ENCODE assay signal across 33 cellular contexts in the genomic region with DNA sequence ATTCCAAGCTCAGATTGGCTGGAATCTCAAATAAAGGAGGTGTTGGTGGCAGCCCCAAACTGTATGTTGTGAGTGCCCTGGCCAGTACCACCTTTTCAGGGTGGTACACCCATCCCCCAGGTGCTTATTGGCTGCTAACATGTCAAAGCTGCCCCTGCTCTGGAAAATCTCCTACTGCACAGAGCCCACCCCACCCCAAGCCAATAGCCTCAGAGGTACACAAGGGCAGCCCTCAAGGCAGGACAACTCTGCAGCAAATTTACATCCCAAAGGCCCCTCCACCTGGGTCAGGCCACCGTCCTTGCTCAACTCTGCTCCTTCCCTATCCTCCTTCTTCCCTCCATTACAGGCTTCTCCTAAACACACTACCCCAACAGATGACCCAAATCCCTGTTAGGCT. TPM values are rescaled to one million over a fixed set of nuclear protein-coding genes. Genes with fewer than 3 reads are reported as not detected.
"Had no signal": no experiment of that assay in that cellular context is flagged by ENCODE, and none has a peak within 500 bp of the region (broad histone marks: within the 10 kb centered on the region; RNA-seq: fewer than 3 reads in every experiment).

No MANE protein-coding gene starts in this region.

- H3K36me3 ChIP-seq: pancreas, right lobe of liver, sigmoid colon, suprapubic skin, tibial artery, transverse colon, upper lobe of right lung, uterus had no signal

- H3K27me3 ChIP-seq: pancreas, right lobe of liver, sigmoid colon, suprapubic skin, testis, transverse colon, upper lobe of right lung, uterus had no signal

- ATAC-seq: naive thymus-derived CD8-positive, alpha-beta T cell; pancreas; psoas muscle; right cardiac atrium; stimulated activated memory B cell treated with anti-CD40 and anti-IgM and Interleukin-4, amounts not matched to agents 10 μg/mL and 1 μg/mL and 100 μg/mL, for 72 hours; stimulated activated naive CD8-positive, alpha-beta T cell treated with anti-CD3 and anti-CD28 coated beads, Interleukin-15, amount 100 ng/mL, for 72 hours; stimulated activated naive CD8-positive, alpha-beta T cell treated with anti-CD3 and anti-CD28 coated beads, Interleukin-15, Interleukin-2, amounts not matched to agents 100 U/mL and 50 U/mL, for 24 hours; upper lobe of right lung had no signal

- FAIRE-seq: pancreas, small intestine had no signal

- H3K27ac ChIP-seq: pancreas, psoas muscle, right lobe of liver, sigmoid colon, suprapubic skin, testis, tibial artery, transverse colon, upper lobe of right lung, uterus had no signal

- DNase-seq: naive B cell; naive thymus-derived CD8-positive, alpha-beta T cell; nephron progenitor cell; occipital lobe; pancreas; psoas muscle; right cardiac atrium; right lobe of liver; sigmoid colon; small intestine; stimulated activated CD4-positive, alpha-beta T cell treated with anti-CD3 and anti-CD28 coated beads, Interleukin-15, amount 100 ng/mL, for 24 hours; stimulated activated CD4-positive, alpha-beta T cell treated with anti-CD3 and anti-CD28 coated beads, Interleukin-2, amount 100 ng/mL, for 24 hours; stimulated activated CD4-positive, alpha-beta T cell treated with anti-CD3 and anti-CD28 coated beads, Interleukin-2, amount 100 ng/mL, for 48 hours; stimulated activated CD4-positive, alpha-beta T cell treated with anti-CD3 and anti-CD28 coated beads, Interleukin-4, amount 100 ng/mL, for 4 hours; stimulated activated CD8-positive, alpha-beta memory T cell treated with anti-CD3 and anti-CD28 coated beads, Interleukin-4, amount 100 ng/mL, for 48 hours; stimulated activated naive CD4-positive, alpha-beta T cell; stimulated activated naive CD8-positive, alpha-beta T cell treated with anti-CD3 and anti-CD28 coated beads, Interleukin-15, amount 100 ng/mL, for 72 hours; stimulated activated naive CD8-positive, alpha-beta T cell treated with anti-CD3 and anti-CD28 coated beads, Interleukin-15, Interleukin-2, amounts not matched to agents 100 U/mL and 50 U/mL, for 24 hours; substantia nigra; testis; tibial artery; transverse colon; upper lobe of right lung; uterus had no signal

- H3K9me3 ChIP-seq: pancreas, psoas muscle, right lobe of liver, sigmoid colon, suprapubic skin, testis, tibial artery, transverse colon, upper lobe of right lung, uterus had no signal

- H3K4me1 ChIP-seq: pancreas, psoas muscle, right lobe of liver, testis, uterus had no signal

- H3K4me3 ChIP-seq: pancreas, psoas muscle, right lobe of liver, sigmoid colon, suprapubic skin, testis, tibial artery, transverse colon, upper lobe of right lung, uterus had no signal

RNA-seq across cellular contexts. Expression of gene LYZL4, which starts 37.1 kb away (rescaled TPM):
- total RNA-seq: naive thymus-derived CD8-positive, alpha-beta T cell; natural killer cell treated with Interleukin-12 subunit alpha and Interleukin-12 subunit beta and Interleukin-15 and Interleukin-18, amount 100 ng/mL, for 72 hours; neural crest cell; occipital lobe; osteoblast; pancreas; progenitor cell of endocrine pancreas; psoas muscle; renal cortical epithelial cell; right cardiac atrium; right lobe of liver; sigmoid colon; skeletal muscle tissue; suprapubic skin; transverse colon; upper lobe of right lung; urinary bladder; uterus had no signal
- polyA plus RNA-seq: naive thymus-derived CD8-positive, alpha-beta T cell; pancreas; psoas muscle; right cardiac atrium; sigmoid colon; small intestine; urinary bladder had no signal

RNA-seq across cellular contexts. Expression of gene VIPR1, which starts 55.0 kb away (rescaled TPM):
- total RNA-seq: osteoblast had no signal
